ENCODE assay signal across 8 cellular contexts in the genomic region with DNA sequence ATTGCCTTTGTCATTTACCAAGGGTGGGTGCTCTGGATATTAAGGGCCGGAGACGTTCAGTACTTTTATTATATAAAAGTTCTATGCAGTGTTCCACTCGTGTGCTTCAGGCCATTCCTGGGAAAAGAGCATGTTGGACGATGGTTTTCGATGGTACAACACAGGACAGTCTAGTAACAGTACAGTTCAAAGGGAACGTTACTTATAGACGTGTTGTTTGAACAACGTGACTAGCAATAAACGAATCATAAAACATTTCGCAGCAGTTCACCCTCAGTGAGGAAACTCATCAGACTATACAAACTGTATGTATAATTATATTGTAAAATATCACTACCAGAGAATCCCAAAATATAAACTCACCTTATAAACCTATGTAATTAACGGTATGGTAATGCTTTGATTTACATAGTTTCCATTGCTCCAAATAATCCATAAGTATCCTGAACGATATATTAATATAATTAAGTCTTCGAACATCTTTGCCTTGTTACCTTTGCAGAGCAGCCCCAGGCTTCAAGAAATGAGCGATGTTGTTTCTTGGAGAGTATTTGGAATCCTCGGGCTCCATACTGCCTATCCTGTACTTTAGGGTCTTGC. TPM values are rescaled to one million over a fixed set of nuclear protein-coding genes. Genes with fewer than 3 reads are reported as not detected.
DNase-seq lines count a peak whose midpoint lies in the region; ATAC-seq and TF ChIP-seq lines count a peak whose summit lies in the region.

No MANE protein-coding gene starts in this region.

- POLR2A ChIA-PET in MCF 10A (lab: Yijun Ruan, JAX) = interaction anchor here (0.6 to 4.8 kb wide), 31 partner anchors 10 to 256 kb away, joined by 3 to 180 read pairs (median 5); a partner anchor contains a TSS

- intact Hi-C loops in left ventricle myocardium inferior (cut with micrococcal nuclease) = no loop called here
- intact Hi-C loops in cardiac septum (cut with DNase I) = loop anchor here (1.0 kb wide), 1 partner anchor 10 kb away; a partner anchor contains a TSS
- intact Hi-C loops in MCF 10A (cut with micrococcal nuclease) = no loop called here
- intact Hi-C loops in aorta (cut with DNase I) = loop anchor here (2.0 to 5.0 kb wide), 3 partner anchors 31 to 63 kb away; no protein-coding TSS in a partner anchor

- peaks cover 26% of the 10 kb centered on the region for H3K36me3 Mint-ChIP-seq in MCF 10A (ENCODE audit: insufficient read depth, unreplicated experiment)
- H3K36me3 Mint-ChIP-seq in mesothelial cell of epicardium = peaks cover 3% of the 10 kb centered on the region

- H3K27me3 ChIP-seq in left ventricle myocardium inferior (ENCODE audit: low read depth) (no peaks in the 10 kb centered on the region), aorta (ENCODE audit: control insufficient read depth in 1 of 2, insufficient read depth in 2 of 2, low read length in 1 of 2) (no peaks in the 10 kb centered on the region)

- H3K27me3 Mint-ChIP-seq in MCF 10A (ENCODE audit: insufficient read depth, unreplicated experiment) (no peaks in the 10 kb centered on the region), mesothelial cell of epicardium (ENCODE audit: low read depth) (no peaks in the 10 kb centered on the region)

- ATAC-seq in aorta (ENCODE audit: low FRiP score) (no peak), GM21390 (IDR thresholded peaks at IDR 0.05; ENCODE audit: unreplicated experiment) (no peak), GM21737 (IDR thresholded peaks at IDR 0.05; ENCODE audit: unreplicated experiment) (no peak)

- H3K36me3 ChIP-seq in left ventricle myocardium inferior (no peaks in the 10 kb centered on the region), aorta (ENCODE audit: control insufficient read depth in 1 of 2, insufficient read depth in 2 of 2, low read length in 1 of 2) (no peaks in the 10 kb centered on the region)

- H3K4me1 Mint-ChIP-seq in MCF 10A (ENCODE audit: insufficient read depth, unreplicated experiment) = peaks cover 5% of the 10 kb centered on the region
- peaks cover 33% of the 10 kb centered on the region for H3K4me1 Mint-ChIP-seq in mesothelial cell of epicardium

- H3K27ac ChIP-seq in left ventricle myocardium inferior (replicated peaks) (peak overlapping the region; percentile 94), aorta (ENCODE audit: low read depth in 1 of 2, low read length in 2 of 2) (no peak overlapping the region)

- WGBS in aorta, 2 donors = 10 to 11% methylated on average over 15 of the region's 15 CpGs

- H3K4me3 ChIP-seq in left ventricle myocardium inferior (peak overlapping the region; percentile 81), aorta (ENCODE audit: low read length in 2 of 2) (peak overlapping the region; percentile 79 to 95)

- no peaks in the 10 kb centered on the region for H3K9me3 ChIP-seq in left ventricle myocardium inferior (replicated peaks)
- H3K9me3 ChIP-seq in aorta (ENCODE audit: control insufficient read depth, low read length) = no peaks in the 10 kb centered on the region

- H3K4me3 Mint-ChIP-seq in MCF 10A (ENCODE audit: unreplicated experiment) (peak overlapping the region; percentile 84), mesothelial cell of epicardium (peak overlapping the region; percentile 100)

- DNase-seq in left ventricle myocardium inferior (no peak), cardiac septum (ENCODE audit: low spot score) (no peak), MCF 10A (ENCODE audit: unreplicated experiment) (no peak), mesothelial cell of epicardium (ENCODE audit: low spot score in 2 of 2, unreplicated experiment in 2 of 2) (no peak), aorta (no peak), SIG-M5 (lab: John Stamatoyannopoulos, UW) (no peak)

- no peaks in the 10 kb centered on the region for H3K9me3 Mint-ChIP-seq in MCF 10A (ENCODE audit: unreplicated experiment)
- H3K9me3 Mint-ChIP-seq in mesothelial cell of epicardium = no peaks in the 10 kb centered on the region

- H3K4me1 ChIP-seq in left ventricle myocardium inferior (peaks cover 74% of the 10 kb centered on the region), aorta (ENCODE audit: control insufficient read depth in 1 of 2, insufficient read depth in 2 of 2, low read length in 2 of 2) (peaks cover 0 to 3% of the 10 kb centered on the region in 2 donors)

- TSS peak; percentile 78 for BruUV-seq in MCF 10A (replicated peaks; lab: Mats Ljungman, UMichigan)

- TF ChIP-seq CTCF in left ventricle myocardium inferior (IDR thresholded peaks at IDR 0.05; ENCODE audit: borderline replicate concordance) (no peak), MCF 10A (IDR thresholded peaks at IDR 0.05; ENCODE audit: unreplicated experiment) (no peak), mesothelial cell of epicardium (IDR thresholded peaks at IDR 0.05; ENCODE audit: unreplicated experiment) (no peak)

- CTCF ChIA-PET in MCF 10A (lab: Yijun Ruan, JAX) = interaction anchor here (0.6 to 1.8 kb wide), 8 partner anchors 13 to 1643 kb away, joined by 3 to 7 read pairs (median 4); a partner anchor contains a TSS

- peak overlapping the region; percentile 94 for H3K27ac Mint-ChIP-seq in MCF 10A (ENCODE audit: low read depth, unreplicated experiment)
- H3K27ac Mint-ChIP-seq in mesothelial cell of epicardium = peak overlapping the region; percentile 100

RNA-seq across cellular contexts. Expression of a gene that starts 0.6 kb away (rescaled TPM):
- total RNA-seq in left ventricle myocardium inferior = 86.0 TPM
- total RNA-seq in cardiac septum = 74.8 TPM
- total RNA-seq in MCF 10A (2022) = 85.3 and 89.7 TPM in 2 replicates
- 80.6 to 86.1 TPM (median 80.9 TPM) in 3 replicates for total RNA-seq in mesothelial cell of epicardium
- 100 to 1,000 TPM; 103 to 104 TPM for total RNA-seq in aorta
- polyA plus RNA-seq in aorta = 100 to 1,000 TPM in 1 of 2 donors, 10 to 100 TPM in 1; 33.8 to 124 TPM

RNA-seq across cellular contexts. Expression of a gene that starts 10.3 kb away (rescaled TPM):
- total RNA-seq in left ventricle myocardium inferior (25.9 TPM), cardiac septum (32.1 TPM), MCF 10A (2022) (23.1 and 23.3 TPM in 2 replicates), mesothelial cell of epicardium (83.2 to 86.0 TPM (median 83.2 TPM) in 3 replicates), aorta (10 to 100 TPM; 22.7 to 33.1 TPM)
- polyA plus RNA-seq in aorta = 10 to 100 TPM; 14.5 to 20.1 TPM

Comparison
In these comparisons a context has a peak if more than half of its experiments do, and no peak if none do; other contexts are left out.
1. intact Hi-C loops: an anchor here in cardiac septum (1.0 kb wide) and aorta (2.0 to 5.0 kb wide); none called in left ventricle myocardium inferior and MCF 10A.